Comparison of ENCODE assay signal across 28 cellular contexts in genomic region chr2:212226114-212226513, GRCh38.
"Had no signal": no experiment of that assay in that cellular context is flagged by ENCODE, and none has a peak within 500 bp of the region (broad histone marks: within the 10 kb centered on the region; RNA-seq: fewer than 3 reads in every experiment).

No MANE protein-coding gene starts in this region.

- DNase-seq: activated B cell treated with CpG ODN at 0.5 μM for 24 hours; activated CD4-positive, alpha-beta T cell treated with anti-CD3 and anti-CD28 coated beads for 48 hours; activated CD4-positive, alpha-beta T cell treated with anti-CD3 and anti-CD28 coated beads, Interleukin-2, amount 50 U/mL, for 1 hour; activated CD4-positive, alpha-beta T cell treated with anti-CD3 and anti-CD28 coated beads, Interleukin-2, amount 50 U/mL, for 48 hours; activated CD8-positive, alpha-beta memory T cell treated with anti-CD3 and anti-CD28 coated beads for 24 hours; activated CD8-positive, alpha-beta T cell treated with anti-CD3 and anti-CD28 coated beads for 36 hours; activated effector memory CD4-positive, alpha-beta T cell treated with anti-CD3 and anti-CD28 coated beads, Interleukin-2, amount 50 U/mL, for 16 hours; activated naive CD4-positive, alpha-beta T cell treated with anti-CD3 and anti-CD28 coated beads for 36 hours; activated naive CD8-positive, alpha-beta T cell treated with anti-CD3 and anti-CD28 coated beads for 36 hours; activated naive CD8-positive, alpha-beta T cell treated with anti-CD3 and anti-CD28 coated beads, Interleukin-2, amount 50 U/mL, for 24 hours; activated T-cell treated with anti-CD3 and anti-CD28 coated beads, Interleukin-2, amount 50 U/mL, for 48 hours; adrenal gland; amygdala; aorta; body of pancreas; caudate nucleus; cortex of kidney; dermis blood vessel endothelial cell; effector CD4-positive, alpha-beta T cell; effector memory CD8-positive, alpha-beta T cell; foreskin keratinocyte; gastrocnemius medialis; glutamatergic neuron; T-helper 17 cell; T1000; WERI-Rb-1 had no signal

- H3K9me3 ChIP-seq: adrenal gland, body of pancreas, esophagus muscularis mucosa, gastrocnemius medialis, heart left ventricle had no signal

- H3K27ac ChIP-seq: adrenal gland, body of pancreas, esophagus muscularis mucosa, foreskin keratinocyte, gastrocnemius medialis, heart left ventricle, WERI-Rb-1 had no signal

- H3K4me3 ChIP-seq: adrenal gland, body of pancreas, esophagus muscularis mucosa, gastrocnemius medialis, heart left ventricle had no signal

- H3K4me1 ChIP-seq: adrenal gland, esophagus muscularis mucosa had no signal

- H3K27me3 ChIP-seq: adrenal gland, body of pancreas, esophagus muscularis mucosa, foreskin keratinocyte, gastrocnemius medialis, heart left ventricle had no signal

- H3K36me3 ChIP-seq: adrenal gland, esophagus muscularis mucosa, gastrocnemius medialis, heart left ventricle, WERI-Rb-1 had no signal
